ENCODE assay signal across 29 cellular contexts in genomic region chr13:47930649-47931165, GRCh38.
"Had no signal": no experiment of that assay in that cellular context is flagged by ENCODE, and none has a peak within 500 bp of the region (broad histone marks: within the 10 kb centered on the region; RNA-seq: fewer than 3 reads in every experiment).

No MANE protein-coding gene starts in this region.

- H3K27ac Mint-ChIP-seq: natural killer cell; nephron; neural progenitor cell; stimulated activated memory B cell treated with anti-CD40 and anti-IgM and Interleukin-4, amounts not matched to agents 10 μg/mL and 1 μg/mL and 100 μg/mL, for 72 hours; stimulated activated naive CD8-positive, alpha-beta T cell treated with anti-CD3 and anti-CD28 coated beads, Interleukin-15, Interleukin-2, amounts not matched to agents 100 ng/mL and 50 ng/mL, for 24 hours had no signal

- DNase-seq: naive thymus-derived CD4-positive, alpha-beta T cell; natural killer cell; occipital lobe; ovary; posterior cingulate gyrus; right cardiac atrium; spleen; stimulated activated CD4-positive, alpha-beta T cell treated with anti-CD3 and anti-CD28 coated beads, Interleukin-12 subunit alpha, Interleukin-12 subunit beta, amount 100 ng/mL, for 4 hours; stimulated activated CD4-positive, alpha-beta T cell treated with anti-CD3 and anti-CD28 coated beads, Interleukin-1b, Interleukin-23, amount 100 ng/mL, for 48 hours; stimulated activated CD4-positive, alpha-beta T cell treated with anti-CD3 and anti-CD28 coated beads, Interleukin-4, amount 100 ng/mL, for 1 hour; stimulated activated CD4-positive, alpha-beta T cell treated with anti-CD3 and anti-CD28 coated beads, Interleukin-4, amount 100 ng/mL, for 4 hours; stimulated activated CD8-positive, alpha-beta memory T cell treated with anti-CD3 and anti-CD28 coated beads, Interleukin-4, amount 100 ng/mL, for 48 hours; stimulated activated naive CD4-positive, alpha-beta T cell treated with Interleukin-2 at 50 U/mL for 16 hours; stomach; thyroid gland; trophoblast cell; upper lobe of left lung had no signal

- H3K27me3 Mint-ChIP-seq: naive thymus-derived CD4-positive, alpha-beta T cell; stimulated activated memory B cell treated with anti-CD40 and anti-IgM and Interleukin-4, amounts not matched to agents 10 μg/mL and 1 μg/mL and 100 μg/mL, for 72 hours; stimulated activated naive CD8-positive, alpha-beta T cell treated with anti-CD3 and anti-CD28 coated beads, Interleukin-15, Interleukin-2, amounts not matched to agents 100 ng/mL and 50 ng/mL, for 24 hours had no signal

- H3K9me3 ChIP-seq: ovary, prostate gland, spleen, stomach, thoracic aorta, thyroid gland, tibial nerve, upper lobe of left lung, vagina had no signal

- H3K4me3 ChIP-seq: neural progenitor cell, ovary, prostate gland, skin epidermis, smooth muscle cell, spleen, stomach, thoracic aorta, thyroid gland, tibial nerve, upper lobe of left lung, vagina had no signal

- H3K36me3 Mint-ChIP-seq: natural killer cell; neural progenitor cell; stimulated activated memory B cell treated with anti-CD40 and anti-IgM and Interleukin-4, amounts not matched to agents 10 μg/mL and 1 μg/mL and 100 μg/mL, for 72 hours had no signal

- H3K9me3 Mint-ChIP-seq: naive thymus-derived CD4-positive, alpha-beta T cell; natural killer cell; nephron; neural progenitor cell; stimulated activated memory B cell treated with anti-CD40 and anti-IgM and Interleukin-4, amounts not matched to agents 10 μg/mL and 1 μg/mL and 100 μg/mL, for 72 hours; stimulated activated naive CD8-positive, alpha-beta T cell treated with anti-CD3 and anti-CD28 coated beads, Interleukin-15, Interleukin-2, amounts not matched to agents 100 ng/mL and 50 ng/mL, for 24 hours had no signal

- H3K36me3 ChIP-seq: neural progenitor cell, ovary, prostate gland, spleen, stomach, thoracic aorta, thyroid gland, tibial nerve, upper lobe of left lung, vagina had no signal

- ATAC-seq: naive thymus-derived CD4-positive, alpha-beta T cell; natural killer cell; right cardiac atrium; sciatic nerve; stimulated activated memory B cell treated with anti-CD40 and anti-IgM and Interleukin-4, amounts not matched to agents 10 μg/mL and 1 μg/mL and 100 μg/mL, for 72 hours had no signal

- H3K27me3 ChIP-seq: neural progenitor cell, ovary, spleen, stomach, thyroid gland, tibial nerve, upper lobe of left lung, vagina had no signal

- H3K4me1 Mint-ChIP-seq: neural progenitor cell; stimulated activated memory B cell treated with anti-CD40 and anti-IgM and Interleukin-4, amounts not matched to agents 10 μg/mL and 1 μg/mL and 100 μg/mL, for 72 hours had no signal

- H3K4me1 ChIP-seq: parathyroid adenoma, prostate gland, spleen, thyroid gland, upper lobe of left lung, vagina had no signal

- H3K4me3 Mint-ChIP-seq: naive thymus-derived CD4-positive, alpha-beta T cell; natural killer cell; nephron; neural progenitor cell; stimulated activated memory B cell treated with anti-CD40 and anti-IgM and Interleukin-4, amounts not matched to agents 10 μg/mL and 1 μg/mL and 100 μg/mL, for 72 hours; stimulated activated naive CD8-positive, alpha-beta T cell treated with anti-CD3 and anti-CD28 coated beads, Interleukin-15, Interleukin-2, amounts not matched to agents 100 ng/mL and 50 ng/mL, for 24 hours had no signal
